20 cellular contexts compared by ENCODE assay signal in the genomic region with DNA sequence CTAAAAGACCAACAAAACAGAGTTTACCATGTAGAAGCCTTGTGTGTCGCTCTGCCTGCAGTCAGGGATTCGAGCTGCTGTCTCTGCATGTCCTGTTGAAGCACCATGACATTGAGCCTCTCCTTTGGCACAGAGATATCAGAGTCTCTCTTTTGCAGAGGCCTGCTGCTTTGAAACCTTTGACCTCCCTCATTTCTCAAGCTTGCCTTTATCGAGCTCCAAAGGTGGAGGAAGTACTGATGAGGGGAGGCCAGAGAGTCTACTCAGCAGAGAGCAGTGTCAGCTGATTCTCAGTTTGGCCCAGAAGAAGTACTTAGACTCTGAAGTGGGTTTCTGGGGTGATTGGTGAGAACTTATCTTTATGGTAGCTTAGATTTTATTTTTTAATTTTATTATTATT.
"Had no signal": no experiment of that assay in that cellular context is flagged by ENCODE, and none has a peak within 500 bp of the region (broad histone marks: within the 10 kb centered on the region; RNA-seq: fewer than 3 reads in every experiment).

No MANE protein-coding gene starts in this region.

- H3K4me2 ChIP-seq: hepatocyte, smooth muscle cell had no signal

- ATAC-seq: foreskin keratinocyte; naive thymus-derived CD4-positive, alpha-beta T cell; stimulated activated naive CD8-positive, alpha-beta T cell treated with anti-CD3 and anti-CD28 coated beads, Interleukin-15, Interleukin-2, amounts not matched to agents 100 U/mL and 50 U/mL, for 24 hours had no signal

- H3K9me3 ChIP-seq: ovary, right atrium auricular region, suprapubic skin, thyroid gland, upper lobe of right lung, vagina had no signal

- FAIRE-seq: endothelial cell of umbilical vein had no signal

- H3K4me3 ChIP-seq: coronary artery, hepatocyte, lung, ovary, right atrium auricular region, smooth muscle cell, suprapubic skin, thyroid gland, upper lobe of right lung, vagina had no signal

- H2AFZ ChIP-seq: hepatocyte had no signal

- H3K36me3 ChIP-seq: ovary, right atrium auricular region, suprapubic skin, thyroid gland, upper lobe of right lung, vagina had no signal

- DNase-seq: effector CD4-positive, alpha-beta T cell; endodermal cell; erythroblast; foreskin keratinocyte; mesendoderm; naive thymus-derived CD4-positive, alpha-beta T cell; nucleus accumbens; ovary; stimulated activated CD4-positive, alpha-beta T cell treated with anti-CD3 and anti-CD28 coated beads, Interleukin-2, amount 100 ng/mL, for 48 hours; stimulated activated naive CD8-positive, alpha-beta T cell treated with anti-CD3 and anti-CD28 coated beads, Interleukin-15, Interleukin-2, amounts not matched to agents 100 U/mL and 50 U/mL, for 24 hours; thyroid gland; upper lobe of right lung had no signal

- H3K27ac ChIP-seq: coronary artery, foreskin keratinocyte, hepatocyte, ovary, right atrium auricular region, suprapubic skin, thyroid gland, upper lobe of right lung, vagina had no signal

- H3K4me1 ChIP-seq: foreskin keratinocyte had no signal

- H3K27me3 ChIP-seq: foreskin keratinocyte, hepatocyte, ovary, right atrium auricular region, suprapubic skin, thyroid gland, upper lobe of right lung, vagina had no signal
